ENCODE assay signal across 28 cellular contexts in the genomic region with DNA sequence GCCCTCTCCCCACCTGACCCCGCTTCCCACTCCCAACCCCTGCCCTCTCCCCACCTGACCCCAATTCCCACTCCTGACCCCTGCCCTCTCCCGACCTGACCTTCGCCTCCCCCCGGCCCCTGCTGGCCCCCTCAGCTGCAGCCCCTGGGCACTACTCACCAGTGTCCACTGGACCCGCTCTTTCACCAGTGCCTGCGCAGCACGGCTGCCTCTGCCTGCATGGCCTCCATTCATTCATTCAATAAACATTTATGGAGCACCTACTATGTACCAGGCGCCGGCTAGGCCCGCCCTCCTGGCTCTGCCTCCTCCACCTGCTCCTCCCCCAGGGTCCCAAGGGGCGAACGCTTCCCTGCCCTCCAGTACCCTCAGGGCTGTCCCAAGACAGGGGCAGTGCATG. TPM values are rescaled to one million over a fixed set of nuclear protein-coding genes. Genes with fewer than 3 reads are reported as not detected.
"Had no signal": no experiment of that assay in that cellular context is flagged by ENCODE, and none has a peak within 500 bp of the region (broad histone marks: within the 10 kb centered on the region; RNA-seq: fewer than 3 reads in every experiment).

No MANE protein-coding gene starts in this region.

- DNase-seq: stimulated activated CD4-positive, alpha-beta T cell treated with anti-CD3 and anti-CD28 coated beads, Interleukin-2, amount 100 ng/mL, for 24 hours; stimulated activated CD4-positive, alpha-beta T cell treated with anti-CD3 and anti-CD28 coated beads, Interleukin-2, amount 100 ng/mL, for 48 hours; stimulated activated CD4-positive, alpha-beta T cell treated with anti-CD3 and anti-CD28 coated beads, Interleukin-4, amount 100 ng/mL, for 1 hour; stimulated activated CD4-positive, alpha-beta T cell treated with anti-CD3 and anti-CD28 coated beads, Interleukin-4, amount 100 ng/mL, for 24 hours; stimulated activated CD4-positive, alpha-beta T cell treated with anti-CD3 and anti-CD28 coated beads, Interleukin-4, amount 100 ng/mL, for 4 hours; stimulated activated CD8-positive, alpha-beta memory T cell treated with anti-CD3 and anti-CD28 coated beads, Interleukin-4, amount 100 ng/mL, for 48 hours; stimulated activated naive B cell treated with anti-CD40 and anti-IgM and Interleukin-4, amounts not matched to agents 10 μg/mL and 1 μg/mL and 100 μg/mL, for 72 hours; stimulated activated naive CD4-positive, alpha-beta T cell; stimulated activated naive CD4-positive, alpha-beta T cell treated with Interleukin-2 at 50 U/mL for 16 hours; stomach; substantia nigra; testis; thyroid gland; tibial artery; transverse colon; trophoblast cell; upper lobe of right lung; uterus had no signal

- H3K4me1 ChIP-seq: suprapubic skin, testis, thyroid gland, tibial artery, transverse colon, upper lobe of left lung, upper lobe of right lung, uterus, vagina had no signal

- H3K9me3 Mint-ChIP-seq: stimulated activated effector memory CD8-positive, alpha-beta T cell treated with anti-CD3 and anti-CD28 coated beads, Interleukin-12 subunit alpha, Interleukin-12 subunit beta, amount 100 ng/mL, for 72 hours; stimulated activated memory B cell treated with anti-CD40 and anti-IgM and Interleukin-4, amounts not matched to agents 10 μg/mL and 1 μg/mL and 100 μg/mL, for 72 hours; stimulated activated naive B cell treated with anti-CD40 and anti-IgM and Interleukin-4, amounts not matched to agents 10 μg/mL and 1 μg/mL and 100 μg/mL, for 72 hours; stimulated activated naive CD8-positive, alpha-beta T cell treated with anti-CD3 and anti-CD28 coated beads, Interleukin-15, Interleukin-2, amounts not matched to agents 100 ng/mL and 50 ng/mL, for 24 hours; type B pancreatic cell had no signal

- H3K36me3 ChIP-seq: stomach, suprapubic skin, thoracic aorta, thyroid gland, tibial artery, tibial nerve, transverse colon, upper lobe of left lung, upper lobe of right lung, uterus, vagina had no signal

- H3K4me3 ChIP-seq: stomach, suprapubic skin, testis, thoracic aorta, thyroid gland, tibial artery, tibial nerve, transverse colon, upper lobe of left lung, upper lobe of right lung, uterus, vagina had no signal

- H3K27me3 Mint-ChIP-seq: stimulated activated naive CD8-positive, alpha-beta T cell treated with anti-CD3 and anti-CD28 coated beads, Interleukin-15, Interleukin-2, amounts not matched to agents 100 ng/mL and 50 ng/mL, for 24 hours had no signal

- ATAC-seq: stimulated activated effector memory CD8-positive, alpha-beta T cell treated with anti-CD3 and anti-CD28 coated beads, Interleukin-12 subunit alpha, Interleukin-12 subunit beta, amount 100 ng/mL, for 72 hours; stimulated activated memory B cell treated with anti-CD40 and anti-IgM and Interleukin-4, amounts not matched to agents 10 μg/mL and 1 μg/mL and 100 μg/mL, for 72 hours; stimulated activated naive B cell treated with anti-CD40 and anti-IgM and Interleukin-4, amounts not matched to agents 10 μg/mL and 1 μg/mL and 100 μg/mL, for 72 hours; upper lobe of right lung had no signal

- H3K27me3 ChIP-seq: testis, thyroid gland, upper lobe of left lung, uterus, vagina had no signal

- H3K4me3 Mint-ChIP-seq: stimulated activated effector memory CD8-positive, alpha-beta T cell treated with anti-CD3 and anti-CD28 coated beads, Interleukin-12 subunit alpha, Interleukin-12 subunit beta, amount 100 ng/mL, for 72 hours; stimulated activated memory B cell treated with anti-CD40 and anti-IgM and Interleukin-4, amounts not matched to agents 10 μg/mL and 1 μg/mL and 100 μg/mL, for 72 hours; stimulated activated naive B cell treated with anti-CD40 and anti-IgM and Interleukin-4, amounts not matched to agents 10 μg/mL and 1 μg/mL and 100 μg/mL, for 72 hours; stimulated activated naive CD8-positive, alpha-beta T cell treated with anti-CD3 and anti-CD28 coated beads, Interleukin-15, Interleukin-2, amounts not matched to agents 100 ng/mL and 50 ng/mL, for 24 hours; type B pancreatic cell had no signal

- H3K4me1 Mint-ChIP-seq: stimulated activated effector memory CD8-positive, alpha-beta T cell treated with anti-CD3 and anti-CD28 coated beads, Interleukin-12 subunit alpha, Interleukin-12 subunit beta, amount 100 ng/mL, for 72 hours had no signal

- H3K27ac ChIP-seq: stomach, suprapubic skin, testis, thoracic aorta, thyroid gland, tibial artery, tibial nerve, transverse colon, upper lobe of left lung, upper lobe of right lung, uterus, vagina had no signal

- H3K27ac Mint-ChIP-seq: stimulated activated effector memory CD8-positive, alpha-beta T cell treated with anti-CD3 and anti-CD28 coated beads, Interleukin-12 subunit alpha, Interleukin-12 subunit beta, amount 100 ng/mL, for 72 hours; stimulated activated memory B cell treated with anti-CD40 and anti-IgM and Interleukin-4, amounts not matched to agents 10 μg/mL and 1 μg/mL and 100 μg/mL, for 72 hours; stimulated activated naive B cell treated with anti-CD40 and anti-IgM and Interleukin-4, amounts not matched to agents 10 μg/mL and 1 μg/mL and 100 μg/mL, for 72 hours; stimulated activated naive CD8-positive, alpha-beta T cell treated with anti-CD3 and anti-CD28 coated beads, Interleukin-15, Interleukin-2, amounts not matched to agents 100 ng/mL and 50 ng/mL, for 24 hours; type B pancreatic cell had no signal

- H3K9me3 ChIP-seq: stomach, suprapubic skin, testis, thoracic aorta, thyroid gland, tibial artery, tibial nerve, transverse colon, upper lobe of left lung, upper lobe of right lung, uterus, vagina had no signal

RNA-seq across cellular contexts. Expression of a gene that starts 42.6 kb away (rescaled TPM):
- total RNA-seq: subcutaneous adipose tissue, thoracic aorta, vagina had no signal
